Comparison of ENCODE assay signal across 31 cellular contexts in the genomic region with DNA sequence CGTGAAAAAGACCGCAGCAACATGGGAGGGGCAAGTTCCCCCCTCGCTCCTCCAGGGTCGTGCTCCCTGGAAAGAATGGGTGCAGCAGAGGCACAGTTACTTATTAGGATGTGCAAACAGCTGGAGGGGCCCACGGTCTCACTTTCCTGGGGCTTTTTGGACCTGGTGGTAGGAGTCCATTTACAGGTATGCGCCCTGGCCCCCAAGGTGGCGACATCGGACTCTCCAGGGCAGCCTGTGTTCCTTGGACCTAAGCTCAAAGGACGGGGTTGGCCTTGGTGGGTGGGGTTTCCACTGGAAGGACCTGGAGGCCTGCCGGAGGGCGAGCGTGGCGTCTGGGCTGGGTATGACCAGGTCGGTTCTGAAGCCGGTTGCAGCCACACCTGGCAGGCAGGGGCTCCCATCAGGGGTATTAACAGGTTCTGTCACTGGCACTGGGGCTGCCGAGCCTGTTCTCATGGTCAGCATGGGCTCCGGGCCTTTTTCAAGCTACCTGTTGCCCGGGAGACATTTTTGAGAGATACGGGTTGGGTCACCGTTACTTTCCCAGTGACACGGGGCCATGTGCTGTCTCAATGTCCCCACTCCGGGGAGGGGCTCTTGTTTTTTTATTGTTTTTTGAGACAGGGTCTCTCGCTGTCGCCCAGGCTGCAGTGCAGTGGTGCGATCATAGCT. TPM values are rescaled to one million over a fixed set of nuclear protein-coding genes. Genes with fewer than 3 reads are reported as not detected.
"Had no signal": no experiment of that assay in that cellular context is flagged by ENCODE, and none has a peak within 500 bp of the region (broad histone marks: within the 10 kb centered on the region; RNA-seq: fewer than 3 reads in every experiment).

No MANE protein-coding gene starts in this region.

- H3K36me3 ChIP-seq: esophagus muscularis mucosa, gastroesophageal sphincter, heart left ventricle, prostate gland, right atrium auricular region, sigmoid colon, spleen, suprapubic skin, transverse colon, vagina had no signal

- H3K4me2 ChIP-seq: hepatocyte had no signal

- FAIRE-seq: colon, kidney had no signal

- H3K4me1 ChIP-seq: esophagus muscularis mucosa, foreskin keratinocyte, gastroesophageal sphincter, heart left ventricle, prostate gland, right atrium auricular region, sigmoid colon, spleen, suprapubic skin, transverse colon, vagina had no signal

- H3K27me3 ChIP-seq: vagina had no signal

- DNase-seq: dorsolateral prefrontal cortex; effector CD4-positive, alpha-beta T cell; foreskin keratinocyte; heart left ventricle; kidney; mesenchymal stem cell; mucosa of descending colon; naive B cell; sigmoid colon; spleen; stimulated activated CD4-positive, alpha-beta T cell treated with anti-CD3 and anti-CD28 coated beads, Interleukin-2, amount 100 ng/mL, for 48 hours; stimulated activated naive CD4-positive, alpha-beta T cell; stimulated activated naive CD8-positive, alpha-beta T cell treated with anti-CD3 and anti-CD28 coated beads, Interleukin-15, amount 100 ng/mL, for 72 hours; transverse colon had no signal

- ATAC-seq: foreskin keratinocyte; gastroesophageal sphincter; heart left ventricle; left lobe of liver; mucosa of descending colon; natural killer cell treated with Interleukin-12 subunit alpha and Interleukin-12 subunit beta and Interleukin-15 and Interleukin-18, amount 100 ng/mL, for 72 hours; stimulated activated naive CD8-positive, alpha-beta T cell treated with anti-CD3 and anti-CD28 coated beads, Interleukin-15, amount 100 ng/mL, for 72 hours had no signal

- H3K79me2 ChIP-seq: hepatocyte had no signal

- H3K4me3 ChIP-seq: dorsolateral prefrontal cortex, esophagus muscularis mucosa, gastroesophageal sphincter, heart left ventricle, hepatocyte, mucosa of descending colon, prostate gland, right atrium auricular region, sigmoid colon, spleen, suprapubic skin, transverse colon, vagina had no signal

- H3K27ac ChIP-seq: dorsolateral prefrontal cortex, esophagus muscularis mucosa, foreskin keratinocyte, gastroesophageal sphincter, heart left ventricle, hepatocyte, prostate gland, right atrium auricular region, sigmoid colon, spleen, suprapubic skin, transverse colon, vagina had no signal

- H3K9me3 ChIP-seq: esophagus muscularis mucosa, gastroesophageal sphincter, heart left ventricle, mucosa of descending colon, prostate gland, right atrium auricular region, sigmoid colon, spleen, suprapubic skin, transverse colon, vagina had no signal

- H2AFZ ChIP-seq: hepatocyte had no signal

RNA-seq across cellular contexts. Expression of a gene that starts 5.9 kb away (rescaled TPM):
- total RNA-seq: epithelial cell of proximal tubule, fibroblast of lung, foreskin keratinocyte, left lobe of liver, lung microvascular endothelial cell, osteocyte, right atrium auricular region, skeletal muscle tissue, transverse colon, vagina had no signal
- polyA plus RNA-seq: fibroblast of lung had no signal

RNA-seq across cellular contexts. Expression of a gene that starts 17.5 kb away (rescaled TPM):
- total RNA-seq: epithelial cell of proximal tubule; fibroblast of lung; foreskin keratinocyte; heart left ventricle; left lobe of liver; lower leg skin; lung microvascular endothelial cell; mesothelial cell of epicardium; natural killer cell treated with Interleukin-12 subunit alpha and Interleukin-12 subunit beta and Interleukin-15 and Interleukin-18, amount 100 ng/mL, for 72 hours; osteocyte; right atrium auricular region; spleen; suprapubic skin had no signal
- polyA plus RNA-seq: foreskin keratinocyte, heart left ventricle, hepatocyte, spleen had no signal
